1 cellular context compared by ENCODE assay signal in genomic region chr15:75639709-75640482, GRCh38.
TF ChIP-seq lines count a peak whose summit lies in the region.

A gene with protein sequence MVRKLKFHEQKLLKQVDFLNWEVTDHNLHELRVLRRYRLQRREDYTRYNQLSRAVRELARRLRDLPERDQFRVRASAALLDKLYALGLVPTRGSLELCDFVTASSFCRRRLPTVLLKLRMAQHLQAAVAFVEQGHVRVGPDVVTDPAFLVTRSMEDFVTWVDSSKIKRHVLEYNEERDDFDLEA (minus strand): TSS chr15:75640224. CDS start chr15:75640168, 56 bp downstream.

TF ChIP-seq in K562, 482 proteins besides CTCF, POLR2A, EP300 and RAD21 (continued from another document and continues in another):
- TF ChIP-seq, protein P1, sequence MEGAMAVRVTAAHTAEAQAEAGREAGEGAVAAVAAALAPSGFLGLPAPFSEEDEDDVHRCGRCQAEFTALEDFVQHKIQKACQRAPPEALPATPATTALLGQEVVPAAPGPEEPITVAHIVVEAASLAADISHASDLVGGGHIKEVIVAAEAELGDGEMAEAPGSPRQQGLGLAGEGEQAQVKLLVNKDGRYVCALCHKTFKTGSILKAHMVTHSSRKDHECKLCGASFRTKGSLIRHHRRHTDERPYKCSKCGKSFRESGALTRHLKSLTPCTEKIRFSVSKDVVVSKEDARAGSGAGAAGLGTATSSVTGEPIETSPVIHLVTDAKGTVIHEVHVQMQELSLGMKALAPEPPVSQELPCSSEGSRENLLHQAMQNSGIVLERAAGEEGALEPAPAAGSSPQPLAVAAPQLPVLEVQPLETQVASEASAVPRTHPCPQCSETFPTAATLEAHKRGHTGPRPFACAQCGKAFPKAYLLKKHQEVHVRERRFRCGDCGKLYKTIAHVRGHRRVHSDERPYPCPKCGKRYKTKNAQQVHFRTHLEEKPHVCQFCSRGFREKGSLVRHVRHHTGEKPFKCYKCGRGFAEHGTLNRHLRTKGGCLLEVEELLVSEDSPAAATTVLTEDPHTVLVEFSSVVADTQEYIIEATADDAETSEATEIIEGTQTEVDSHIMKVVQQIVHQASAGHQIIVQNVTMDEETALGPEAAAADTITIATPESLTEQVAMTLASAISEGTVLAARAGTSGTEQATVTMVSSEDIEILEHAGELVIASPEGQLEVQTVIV (CRISPR knock-in tag; IDR thresholded peaks at IDR 0.05; ENCODE audit: borderline replicate concordance) = no peak
- TF ChIP-seq TAF1 (IDR thresholded peaks at IDR 0.05; ENCODE audit: control insufficient read depth, extremely low read depth, insufficient read depth, low read length, severe bottlenecking) = peak; percentile 96
- no peak for TF ChIP-seq ZNF408 (CRISPR knock-in tag; IDR thresholded peaks at IDR 0.05; ENCODE audit: low read depth)
- TF ChIP-seq SAFB2 (IDR thresholded peaks at IDR 0.05; ENCODE audit: borderline replicate concordance, low read depth, low read length, severe bottlenecking) = no peak
- no peak for TF ChIP-seq MTF1 (CRISPR knock-in tag; IDR thresholded peaks at IDR 0.05; ENCODE audit: borderline replicate concordance)
- peak; percentile 72 for TF ChIP-seq ASH1L (IDR thresholded peaks at IDR 0.05; ENCODE audit: borderline replicate concordance, low read depth, partially characterized antibody)
- TF ChIP-seq EZH2 (IDR thresholded peaks at IDR 0.05; ENCODE audit: borderline replicate concordance, low read depth, low read length) = no peak
- TF ChIP-seq BCOR (IDR thresholded peaks at IDR 0.05) = no peak
- TF ChIP-seq POLR2H (tag; IDR thresholded peaks at IDR 0.05; ENCODE audit: low read depth) = peak; percentile 95
- no peak for TF ChIP-seq ATF2 (CRISPR knock-in tag; IDR thresholded peaks at IDR 0.05)
- no peak for TF ChIP-seq EHMT2 (IDR thresholded peaks at IDR 0.05)
- no peak for TF ChIP-seq SMARCB1 (IDR thresholded peaks at IDR 0.05; ENCODE audit: insufficient read length, low read depth)
- no peak for TF ChIP-seq ZNF384 (IDR thresholded peaks at IDR 0.05; ENCODE audit: low read depth, low read length)
- peak; percentile 52; the same call in 1 of the 2 replicates for TF ChIP-seq E2F1 (CRISPR knock-in tag; IDR thresholded peaks at IDR 0.05)
- no peak; the same call in 1 of the 2 replicates for TF ChIP-seq MITF (IDR thresholded peaks at IDR 0.05)
- TF ChIP-seq ZNF79 (CRISPR knock-in tag; IDR thresholded peaks at IDR 0.05; ENCODE audit: low read depth) = no peak
- TF ChIP-seq CBFA2T2 (conservative IDR thresholded peaks at IDR 0.05) = 0 out of 2 replicates have a peak, but pooled peaks have one; percentile 10
- TF ChIP-seq MBD2 (IDR thresholded peaks at IDR 0.05; ENCODE audit: borderline replicate concordance, low read depth) = peak; percentile 88
- no peak for TF ChIP-seq RNF219 (CRISPR knock-in tag; IDR thresholded peaks at IDR 0.05)
- no peak for TF ChIP-seq RUNX1 (IDR thresholded peaks at IDR 0.05; ENCODE audit: low read depth)
- TF ChIP-seq, protein P2, sequence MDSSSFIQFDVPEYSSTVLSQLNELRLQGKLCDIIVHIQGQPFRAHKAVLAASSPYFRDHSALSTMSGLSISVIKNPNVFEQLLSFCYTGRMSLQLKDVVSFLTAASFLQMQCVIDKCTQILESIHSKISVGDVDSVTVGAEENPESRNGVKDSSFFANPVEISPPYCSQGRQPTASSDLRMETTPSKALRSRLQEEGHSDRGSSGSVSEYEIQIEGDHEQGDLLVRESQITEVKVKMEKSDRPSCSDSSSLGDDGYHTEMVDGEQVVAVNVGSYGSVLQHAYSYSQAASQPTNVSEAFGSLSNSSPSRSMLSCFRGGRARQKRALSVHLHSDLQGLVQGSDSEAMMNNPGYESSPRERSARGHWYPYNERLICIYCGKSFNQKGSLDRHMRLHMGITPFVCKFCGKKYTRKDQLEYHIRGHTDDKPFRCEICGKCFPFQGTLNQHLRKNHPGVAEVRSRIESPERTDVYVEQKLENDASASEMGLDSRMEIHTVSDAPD (CRISPR knock-in tag; IDR thresholded peaks at IDR 0.05) = no peak; the same call in 1 of the 2 replicates
- no peak for TF ChIP-seq TAF15 (IDR thresholded peaks at IDR 0.05; ENCODE audit: low read depth, low read length)
- TF ChIP-seq CCAR2 (IDR thresholded peaks at IDR 0.05; ENCODE audit: low read depth, low read length) = no peak
- TF ChIP-seq POLR2AphosphoS2 (IDR thresholded peaks at IDR 0.05; ENCODE audit: low read length) = peak; percentile 90; the same call in 1 of the 2 replicates
- TF ChIP-seq, protein P3, sequence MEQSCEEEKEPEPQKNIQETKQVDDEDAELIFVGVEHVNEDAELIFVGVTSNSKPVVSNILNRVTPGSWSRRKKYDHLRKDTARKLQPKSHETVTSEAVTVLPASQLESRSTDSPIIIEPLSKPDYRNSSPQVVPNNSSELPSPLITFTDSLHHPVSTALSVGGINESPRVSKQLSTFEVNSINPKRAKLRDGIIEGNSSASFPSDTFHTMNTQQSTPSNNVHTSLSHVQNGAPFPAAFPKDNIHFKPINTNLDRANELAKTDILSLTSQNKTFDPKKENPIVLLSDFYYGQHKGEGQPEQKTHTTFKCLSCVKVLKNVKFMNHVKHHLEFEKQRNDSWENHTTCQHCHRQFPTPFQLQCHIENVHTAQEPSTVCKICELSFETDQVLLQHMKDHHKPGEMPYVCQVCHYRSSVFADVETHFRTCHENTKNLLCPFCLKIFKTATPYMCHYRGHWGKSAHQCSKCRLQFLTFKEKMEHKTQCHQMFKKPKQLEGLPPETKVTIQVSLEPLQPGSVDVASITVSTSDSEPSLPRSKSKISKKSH (CRISPR knock-in tag; IDR thresholded peaks at IDR 0.05) = no peak
- no peak for TF ChIP-seq NR2F6 (CRISPR knock-in tag; IDR thresholded peaks at IDR 0.05)
- TF ChIP-seq, protein P4, sequence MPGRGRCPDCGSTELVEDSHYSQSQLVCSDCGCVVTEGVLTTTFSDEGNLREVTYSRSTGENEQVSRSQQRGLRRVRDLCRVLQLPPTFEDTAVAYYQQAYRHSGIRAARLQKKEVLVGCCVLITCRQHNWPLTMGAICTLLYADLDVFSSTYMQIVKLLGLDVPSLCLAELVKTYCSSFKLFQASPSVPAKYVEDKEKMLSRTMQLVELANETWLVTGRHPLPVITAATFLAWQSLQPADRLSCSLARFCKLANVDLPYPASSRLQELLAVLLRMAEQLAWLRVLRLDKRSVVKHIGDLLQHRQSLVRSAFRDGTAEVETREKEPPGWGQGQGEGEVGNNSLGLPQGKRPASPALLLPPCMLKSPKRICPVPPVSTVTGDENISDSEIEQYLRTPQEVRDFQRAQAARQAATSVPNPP (IDR thresholded peaks at IDR 0.05; ENCODE audit: borderline replicate concordance, insufficient read depth, insufficient read length) = no peak
- TF ChIP-seq, protein P5, sequence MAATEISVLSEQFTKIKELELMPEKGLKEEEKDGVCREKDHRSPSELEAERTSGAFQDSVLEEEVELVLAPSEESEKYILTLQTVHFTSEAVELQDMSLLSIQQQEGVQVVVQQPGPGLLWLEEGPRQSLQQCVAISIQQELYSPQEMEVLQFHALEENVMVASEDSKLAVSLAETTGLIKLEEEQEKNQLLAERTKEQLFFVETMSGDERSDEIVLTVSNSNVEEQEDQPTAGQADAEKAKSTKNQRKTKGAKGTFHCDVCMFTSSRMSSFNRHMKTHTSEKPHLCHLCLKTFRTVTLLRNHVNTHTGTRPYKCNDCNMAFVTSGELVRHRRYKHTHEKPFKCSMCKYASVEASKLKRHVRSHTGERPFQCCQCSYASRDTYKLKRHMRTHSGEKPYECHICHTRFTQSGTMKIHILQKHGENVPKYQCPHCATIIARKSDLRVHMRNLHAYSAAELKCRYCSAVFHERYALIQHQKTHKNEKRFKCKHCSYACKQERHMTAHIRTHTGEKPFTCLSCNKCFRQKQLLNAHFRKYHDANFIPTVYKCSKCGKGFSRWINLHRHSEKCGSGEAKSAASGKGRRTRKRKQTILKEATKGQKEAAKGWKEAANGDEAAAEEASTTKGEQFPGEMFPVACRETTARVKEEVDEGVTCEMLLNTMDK (IDR thresholded peaks at IDR 0.05; ENCODE audit: borderline replicate concordance, insufficient read depth, low read depth, low read length, poor library complexity, severe bottlenecking) = no peak
- no peak for TF ChIP-seq ZFP1 (CRISPR knock-in tag; IDR thresholded peaks at IDR 0.05)
- peak; percentile 86; the same call in 1 of the 2 replicates for TF ChIP-seq GATAD2A (IDR thresholded peaks at IDR 0.05)
- TF ChIP-seq, protein P6, sequence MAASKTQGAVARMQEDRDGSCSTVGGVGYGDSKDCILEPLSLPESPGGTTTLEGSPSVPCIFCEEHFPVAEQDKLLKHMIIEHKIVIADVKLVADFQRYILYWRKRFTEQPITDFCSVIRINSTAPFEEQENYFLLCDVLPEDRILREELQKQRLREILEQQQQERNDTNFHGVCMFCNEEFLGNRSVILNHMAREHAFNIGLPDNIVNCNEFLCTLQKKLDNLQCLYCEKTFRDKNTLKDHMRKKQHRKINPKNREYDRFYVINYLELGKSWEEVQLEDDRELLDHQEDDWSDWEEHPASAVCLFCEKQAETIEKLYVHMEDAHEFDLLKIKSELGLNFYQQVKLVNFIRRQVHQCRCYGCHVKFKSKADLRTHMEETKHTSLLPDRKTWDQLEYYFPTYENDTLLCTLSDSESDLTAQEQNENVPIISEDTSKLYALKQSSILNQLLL (CRISPR knock-in tag; IDR thresholded peaks at IDR 0.05; ENCODE audit: borderline replicate concordance) = no peak
- TF ChIP-seq FOXJ3 (CRISPR knock-in tag; IDR thresholded peaks at IDR 0.05) = no peak
- TF ChIP-seq, protein P7, sequence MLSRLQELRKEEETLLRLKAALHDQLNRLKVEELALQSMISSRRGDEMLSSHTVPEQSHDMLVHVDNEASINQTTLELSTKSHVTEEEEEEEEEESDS (CRISPR knock-in tag; IDR thresholded peaks at IDR 0.05) = no peak
- TF ChIP-seq CSDE1 (IDR thresholded peaks at IDR 0.05) = no peak
- peak; percentile 77 for TF ChIP-seq RNF2 (IDR thresholded peaks at IDR 0.05)
- TF ChIP-seq, protein P8, sequence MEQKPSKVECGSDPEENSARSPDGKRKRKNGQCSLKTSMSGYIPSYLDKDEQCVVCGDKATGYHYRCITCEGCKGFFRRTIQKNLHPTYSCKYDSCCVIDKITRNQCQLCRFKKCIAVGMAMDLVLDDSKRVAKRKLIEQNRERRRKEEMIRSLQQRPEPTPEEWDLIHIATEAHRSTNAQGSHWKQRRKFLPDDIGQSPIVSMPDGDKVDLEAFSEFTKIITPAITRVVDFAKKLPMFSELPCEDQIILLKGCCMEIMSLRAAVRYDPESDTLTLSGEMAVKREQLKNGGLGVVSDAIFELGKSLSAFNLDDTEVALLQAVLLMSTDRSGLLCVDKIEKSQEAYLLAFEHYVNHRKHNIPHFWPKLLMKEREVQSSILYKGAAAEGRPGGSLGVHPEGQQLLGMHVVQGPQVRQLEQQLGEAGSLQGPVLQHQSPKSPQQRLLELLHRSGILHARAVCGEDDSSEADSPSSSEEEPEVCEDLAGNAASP (IDR thresholded peaks at IDR 0.05) = no peak
- TF ChIP-seq GMEB1 (CRISPR knock-in tag; IDR thresholded peaks at IDR 0.05) = peak; percentile 81
